22 cellular contexts compared by ENCODE assay signal in the genomic region with DNA sequence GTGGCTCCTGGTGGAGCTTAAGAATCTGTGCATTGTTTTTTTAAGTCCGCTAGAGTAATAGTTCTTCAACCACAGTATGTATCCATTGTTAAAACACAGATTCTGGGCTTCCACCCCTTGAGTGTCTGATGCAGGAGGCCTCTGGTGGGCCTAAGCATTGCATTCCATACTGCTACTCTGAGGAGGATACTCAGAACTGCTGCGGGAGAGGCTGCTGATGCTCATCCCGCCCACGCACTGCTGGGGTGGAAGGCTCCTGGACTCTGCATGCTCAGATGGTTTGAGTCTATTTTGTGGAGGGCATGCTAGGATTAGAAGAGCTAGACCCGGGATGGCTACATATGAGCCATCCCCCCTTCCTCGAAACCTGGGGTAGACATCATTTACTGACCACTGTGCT.
"Had no signal": no experiment of that assay in that cellular context is flagged by ENCODE, and none has a peak within 500 bp of the region (broad histone marks: within the 10 kb centered on the region; RNA-seq: fewer than 3 reads in every experiment).

No MANE protein-coding gene starts in this region.

- H3K9me3 ChIP-seq: breast epithelium, gastroesophageal sphincter, heart left ventricle, tibial nerve, vagina had no signal

- FAIRE-seq: endometrium had no signal

- ATAC-seq: activated CD4-positive, alpha-beta T cell treated with anti-CD3 and anti-CD28 coated beads for 36 hours; activated CD8-positive, alpha-beta memory T cell treated with anti-CD3 and anti-CD28 coated beads, Interleukin-2, amount 10 ng/mL, durations not matched to agents 7 days and 5 days; gastroesophageal sphincter; heart left ventricle; left ventricle myocardium superior; stimulated activated naive CD8-positive, alpha-beta T cell treated with anti-CD3 and anti-CD28 coated beads, Interleukin-15, Interleukin-2, amounts not matched to agents 100 U/mL and 50 U/mL, for 24 hours had no signal

- H3K9me3 Mint-ChIP-seq: activated CD4-positive, alpha-beta memory T cell treated with anti-CD3 and anti-CD28 coated beads, Interleukin-2, amount 10 ng/mL, durations not matched to agents 7 days and 5 days; activated naive CD8-positive, alpha-beta T cell treated with anti-CD3 and anti-CD28 coated beads for 36 hours; dendritic cell treated with granulocyte-macrophage colony-stimulating factor and Interleukin-4, amounts not matched to agents 40 ng/mL and 50 ng/mL, for 4 days; memory B cell had no signal

- H3K27ac ChIP-seq: breast epithelium, gastroesophageal sphincter, tibial nerve, vagina had no signal

- H3K4me1 ChIP-seq: breast epithelium, gastroesophageal sphincter, tibial nerve, vagina had no signal

- H3K4me1 Mint-ChIP-seq: activated CD4-positive, alpha-beta memory T cell treated with anti-CD3 and anti-CD28 coated beads, Interleukin-2, amount 10 ng/mL, durations not matched to agents 7 days and 5 days; activated CD4-positive, alpha-beta T cell treated with anti-CD3 and anti-CD28 coated beads for 36 hours; activated CD8-positive, alpha-beta memory T cell treated with anti-CD3 and anti-CD28 coated beads, Interleukin-2, amount 10 ng/mL, durations not matched to agents 7 days and 5 days; activated naive CD8-positive, alpha-beta T cell treated with anti-CD3 and anti-CD28 coated beads for 36 hours; memory B cell had no signal

- H3K27me3 Mint-ChIP-seq: activated CD4-positive, alpha-beta memory T cell treated with anti-CD3 and anti-CD28 coated beads, Interleukin-2, amount 10 ng/mL, durations not matched to agents 7 days and 5 days had no signal

- H3K27me3 ChIP-seq: breast epithelium, gastroesophageal sphincter, heart left ventricle, tibial nerve, vagina had no signal

- H3K36me3 ChIP-seq: breast epithelium, gastroesophageal sphincter, tibial nerve, vagina had no signal

- H3K36me3 Mint-ChIP-seq: activated CD8-positive, alpha-beta memory T cell treated with anti-CD3 and anti-CD28 coated beads, Interleukin-2, amount 10 ng/mL, durations not matched to agents 7 days and 5 days; activated naive CD8-positive, alpha-beta T cell treated with anti-CD3 and anti-CD28 coated beads for 36 hours; memory B cell had no signal

- H3K27ac Mint-ChIP-seq: activated CD4-positive, alpha-beta memory T cell treated with anti-CD3 and anti-CD28 coated beads, Interleukin-2, amount 10 ng/mL, durations not matched to agents 7 days and 5 days; activated CD4-positive, alpha-beta T cell treated with anti-CD3 and anti-CD28 coated beads for 36 hours; activated CD8-positive, alpha-beta memory T cell treated with anti-CD3 and anti-CD28 coated beads, Interleukin-2, amount 10 ng/mL, durations not matched to agents 7 days and 5 days; activated naive CD8-positive, alpha-beta T cell treated with anti-CD3 and anti-CD28 coated beads for 36 hours; dendritic cell treated with granulocyte-macrophage colony-stimulating factor and Interleukin-4, amounts not matched to agents 40 ng/mL and 50 ng/mL, for 4 days; memory B cell; progenitor cell of endocrine pancreas had no signal

- DNase-seq: activated CD4-positive, alpha-beta memory T cell treated with anti-CD3 and anti-CD28 coated beads, Interleukin-2, amount 10 ng/mL, durations not matched to agents 7 days and 5 days; activated CD4-positive, alpha-beta T cell treated with anti-CD3 and anti-CD28 coated beads for 36 hours; activated CD8-positive, alpha-beta memory T cell treated with anti-CD3 and anti-CD28 coated beads, Interleukin-2, amount 10 ng/mL, durations not matched to agents 7 days and 5 days; activated naive CD4-positive, alpha-beta T cell; activated naive CD8-positive, alpha-beta T cell treated with anti-CD3 and anti-CD28 coated beads for 36 hours; cerebellar nuclear complex; erythroblast; heart left ventricle; left ventricle myocardium superior; occipital lobe; stimulated activated naive CD8-positive, alpha-beta T cell treated with anti-CD3 and anti-CD28 coated beads, Interleukin-15, Interleukin-2, amounts not matched to agents 100 U/mL and 50 U/mL, for 24 hours; substantia nigra; SW 1271; T-helper 2 cell had no signal

- H3K4me3 Mint-ChIP-seq: activated CD4-positive, alpha-beta memory T cell treated with anti-CD3 and anti-CD28 coated beads, Interleukin-2, amount 10 ng/mL, durations not matched to agents 7 days and 5 days; activated CD4-positive, alpha-beta T cell treated with anti-CD3 and anti-CD28 coated beads for 36 hours; activated CD8-positive, alpha-beta memory T cell treated with anti-CD3 and anti-CD28 coated beads, Interleukin-2, amount 10 ng/mL, durations not matched to agents 7 days and 5 days; activated naive CD8-positive, alpha-beta T cell treated with anti-CD3 and anti-CD28 coated beads for 36 hours; dendritic cell treated with granulocyte-macrophage colony-stimulating factor and Interleukin-4, amounts not matched to agents 40 ng/mL and 50 ng/mL, for 4 days; memory B cell had no signal

- H3K4me3 ChIP-seq: breast epithelium, gastroesophageal sphincter, heart left ventricle, tibial nerve, vagina had no signal
